7 cellular contexts compared by ENCODE assay signal in the genomic region with DNA sequence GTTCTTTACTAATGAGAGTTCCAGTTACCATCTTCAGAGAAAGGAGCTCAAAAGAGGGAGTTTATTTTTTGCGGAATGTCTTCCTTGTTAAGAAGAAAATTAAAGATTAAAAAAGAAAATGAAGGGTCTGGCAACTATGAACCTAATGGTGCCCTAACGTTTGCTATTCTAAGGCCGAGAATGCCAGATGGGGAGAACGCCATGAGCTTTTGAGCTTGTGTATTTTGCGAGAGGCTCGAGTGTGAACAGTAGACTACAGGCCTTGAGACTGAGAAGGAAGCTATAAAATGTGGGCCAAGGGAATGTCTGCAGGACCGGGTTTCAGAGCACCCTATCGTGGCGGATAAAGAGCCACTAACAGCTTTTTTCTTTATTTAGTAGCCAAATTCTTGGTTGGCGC. TPM values are rescaled to one million over a fixed set of nuclear protein-coding genes. Genes with fewer than 3 reads are reported as not detected.
DNase-seq lines count a peak whose midpoint lies in the region; ATAC-seq, FAIRE-seq and TF ChIP-seq lines count a peak whose summit lies in the region.

No MANE protein-coding gene starts in this region.

- H3K4me1 Mint-ChIP-seq in T-helper 17 cell = peaks cover 9% of the 10 kb centered on the region

- H3K36me3 Mint-ChIP-seq in T-helper 17 cell (ENCODE audit: low read depth) = peaks cover 3% of the 10 kb centered on the region

- DNase-seq in GM23248 = no peak
- DNase-seq in T-helper 17 cell = no peak
- DNase-seq in fibroblast of villous mesenchyme (ENCODE audit: low read depth) = no peak
- no peak for DNase-seq in skeletal muscle cell (ENCODE audit: low read depth)
- no peak for DNase-seq in NCI-H128 (lab: John Stamatoyannopoulos, UW; ENCODE audit: unreplicated experiment)
- DNase-seq in H54 (ENCODE audit: insufficient read length, low spot score) = no peak

- H3K4me3 ChIP-seq in GM23248 (peak overlapping the region; percentile 81), fibroblast of villous mesenchyme (ENCODE audit: low read depth, low read length) (peak overlapping the region; percentile 77), skeletal muscle cell (ENCODE audit: low read depth, low read length) (peak overlapping the region; percentile 75)

- TF ChIP-seq CTCF in fibroblast of villous mesenchyme (IDR thresholded peaks at IDR 0.05; ENCODE audit: insufficient read depth, low read depth, low read length) = no peak

- H3K9me3 ChIP-seq in GM23248 (ENCODE audit: low read depth) = no peaks in the 10 kb centered on the region
- no peaks in the 10 kb centered on the region for H3K9me3 ChIP-seq in T-helper 17 cell (ENCODE audit: control insufficient read depth, low read length, poor library complexity, severe bottlenecking)

- H3K36me3 ChIP-seq in GM23248 (ENCODE audit: low read depth) = no peaks in the 10 kb centered on the region

- peak overlapping the region; percentile 12; the same call in 1 of the 2 replicates for H3K27ac ChIP-seq in GM23248

- H4K20me1 ChIP-seq in GM23248 (ENCODE audit: insufficient read depth) = no peaks in the 10 kb centered on the region

- in situ Hi-C loops in GM23248 (cut with MboI) = no loop called here

- H2AFZ ChIP-seq in GM23248 = peak overlapping the region; percentile 95

- no peaks in the 10 kb centered on the region for H3F3A ChIP-seq in GM23248 (ENCODE audit: insufficient read depth)

- peaks cover 5% of the 10 kb centered on the region; the same call in 1 of the 2 replicates for H3K4me1 ChIP-seq in GM23248 (ENCODE audit: insufficient read depth)

- H3K27ac Mint-ChIP-seq in T-helper 17 cell = peak overlapping the region; percentile 88

- no peak for TF ChIP-seq POLR2A in H54 (IDR thresholded peaks at IDR 0.05; ENCODE audit: low read depth, low read length)

- WGBS in GM23248 (ENCODE audit: low coverage in 1 of 2, low lambda C conversion rate in 2 of 2, missing lambda C conversion rate in 2 of 2), 2 experiments = 61 to 66% methylated on average over 10 of the region's 10 CpGs

- no peaks in the 10 kb centered on the region for H3K9me2 ChIP-seq in GM23248 (ENCODE audit: insufficient read depth)

- H3K9ac ChIP-seq in GM23248 = peak overlapping the region; percentile 74

- no peak for FAIRE-seq in H54 (lab: Jason Lieb, UNC)

- H3K27me3 ChIP-seq in GM23248 (replicated peaks; ENCODE audit: insufficient read depth) = peaks cover 13% of the 10 kb centered on the region

- H3K4me3 Mint-ChIP-seq in T-helper 17 cell = peak overlapping the region; percentile 92

- peak overlapping the region; percentile 91 for H3K4me2 ChIP-seq in GM23248 (ENCODE audit: unreplicated experiment)

- H3K27me3 Mint-ChIP-seq in T-helper 17 cell = peaks cover 25% of the 10 kb centered on the region

- ATAC-seq in T-helper 17 cell (no peak), HG02840 (IDR thresholded peaks at IDR 0.05; ENCODE audit: low FRiP score, unreplicated experiment) (no peak)

- no peaks in the 10 kb centered on the region for H3K79me2 ChIP-seq in GM23248 (ENCODE audit: insufficient read depth)

RNA-seq across cellular contexts. Expression of a gene that starts 6.7 kb away (rescaled TPM):
- under 0.01 TPM in 1 of 2 replicates, not detected in the other for total RNA-seq in GM23248 (2014; rRNA removed; shearing (Covaris generic))
- polyA plus RNA-seq in GM23248 (2016; fragmentation: Nextera tagmentation; extraction: Ambion mirVana) = 1.3 and 1.9 TPM in 2 replicates
- total RNA-seq in T-helper 17 cell (not detected), fibroblast of villous mesenchyme (under 0.01 TPM in 2 replicates)
